ENCODE assay signal across 2 cellular contexts in the genomic region with DNA sequence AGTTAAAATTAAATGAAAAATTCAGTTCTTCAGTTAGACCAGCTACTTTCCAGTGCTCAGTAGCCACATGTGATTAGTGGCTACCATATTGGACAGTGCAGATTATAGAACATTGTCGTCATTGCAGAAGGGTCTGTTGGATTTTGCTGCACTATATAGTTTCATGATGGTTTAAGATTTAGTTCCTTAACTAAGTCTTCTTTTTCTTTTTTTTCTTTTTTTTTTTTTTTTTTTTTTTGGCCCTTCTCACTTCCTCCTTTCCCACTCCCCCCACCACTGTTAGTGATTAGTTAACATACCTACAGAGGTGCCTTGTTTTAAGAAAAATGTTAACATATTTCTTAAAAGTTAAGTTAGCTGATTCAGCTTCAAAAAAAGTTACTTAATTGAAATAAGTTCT.
TF ChIP-seq lines count a peak whose summit lies in the region.

No MANE protein-coding gene starts in this region.

TF ChIP-seq in GM12891, 5 proteins besides CTCF, POLR2A, EP300 and RAD21:
- TF ChIP-seq POU2F2 (IDR thresholded peaks at IDR 0.05; ENCODE audit: low read depth, low read length): no peak
- peak; percentile 59; the same call in 1 of the 2 replicates for TF ChIP-seq SPI1 (IDR thresholded peaks at IDR 0.05; ENCODE audit: low read depth, low read length)
- no peak for TF ChIP-seq POLR2AphosphoS5 (IDR thresholded peaks at IDR 0.05; ENCODE audit: low read depth, low read length)
- TF ChIP-seq TAF1 (IDR thresholded peaks at IDR 0.05; ENCODE audit: low read depth, low read length): no peak
- TF ChIP-seq PAX5 (IDR thresholded peaks at IDR 0.05; ENCODE audit: insufficient read depth, low read length, severe bottlenecking): no peak

TF ChIP-seq in GM12878, 131 proteins besides CTCF, POLR2A, EP300 and RAD21:
- 0 out of 2 replicates have a peak, but pooled peaks have one; percentile 6 for TF ChIP-seq FOXM1 (IDR thresholded peaks at IDR 0.05; ENCODE audit: low read depth, low read length)
- peak; percentile 97 for TF ChIP-seq ZNF384 (IDR thresholded peaks at IDR 0.05; ENCODE audit: borderline replicate concordance, low read depth, low read length)
- TF ChIP-seq, protein P1, sequence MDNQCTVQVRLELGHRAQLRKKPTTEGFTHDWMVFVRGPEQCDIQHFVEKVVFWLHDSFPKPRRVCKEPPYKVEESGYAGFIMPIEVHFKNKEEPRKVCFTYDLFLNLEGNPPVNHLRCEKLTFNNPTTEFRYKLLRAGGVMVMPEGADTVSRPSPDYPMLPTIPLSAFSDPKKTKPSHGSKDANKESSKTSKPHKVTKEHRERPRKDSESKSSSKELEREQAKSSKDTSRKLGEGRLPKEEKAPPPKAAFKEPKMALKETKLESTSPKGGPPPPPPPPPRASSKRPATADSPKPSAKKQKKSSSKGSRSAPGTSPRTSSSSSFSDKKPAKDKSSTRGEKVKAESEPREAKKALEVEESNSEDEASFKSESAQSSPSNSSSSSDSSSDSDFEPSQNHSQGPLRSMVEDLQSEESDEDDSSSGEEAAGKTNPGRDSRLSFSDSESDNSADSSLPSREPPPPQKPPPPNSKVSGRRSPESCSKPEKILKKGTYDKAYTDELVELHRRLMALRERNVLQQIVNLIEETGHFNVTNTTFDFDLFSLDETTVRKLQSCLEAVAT (IDR thresholded peaks at IDR 0.05): peak; percentile 34; the same call in 1 of the 2 replicates
- TF ChIP-seq TBL1XR1 (IDR thresholded peaks at IDR 0.05; ENCODE audit: low read depth, low read length): no peak
- TF ChIP-seq ZZZ3 (IDR thresholded peaks at IDR 0.05; ENCODE audit: control insufficient read depth, insufficient read length, low read depth): no peak
- peak; percentile 48; the same call in 1 of the 2 replicates for TF ChIP-seq MXI1 (IDR thresholded peaks at IDR 0.05; ENCODE audit: low read depth, low read length)
- TF ChIP-seq, protein P2, sequence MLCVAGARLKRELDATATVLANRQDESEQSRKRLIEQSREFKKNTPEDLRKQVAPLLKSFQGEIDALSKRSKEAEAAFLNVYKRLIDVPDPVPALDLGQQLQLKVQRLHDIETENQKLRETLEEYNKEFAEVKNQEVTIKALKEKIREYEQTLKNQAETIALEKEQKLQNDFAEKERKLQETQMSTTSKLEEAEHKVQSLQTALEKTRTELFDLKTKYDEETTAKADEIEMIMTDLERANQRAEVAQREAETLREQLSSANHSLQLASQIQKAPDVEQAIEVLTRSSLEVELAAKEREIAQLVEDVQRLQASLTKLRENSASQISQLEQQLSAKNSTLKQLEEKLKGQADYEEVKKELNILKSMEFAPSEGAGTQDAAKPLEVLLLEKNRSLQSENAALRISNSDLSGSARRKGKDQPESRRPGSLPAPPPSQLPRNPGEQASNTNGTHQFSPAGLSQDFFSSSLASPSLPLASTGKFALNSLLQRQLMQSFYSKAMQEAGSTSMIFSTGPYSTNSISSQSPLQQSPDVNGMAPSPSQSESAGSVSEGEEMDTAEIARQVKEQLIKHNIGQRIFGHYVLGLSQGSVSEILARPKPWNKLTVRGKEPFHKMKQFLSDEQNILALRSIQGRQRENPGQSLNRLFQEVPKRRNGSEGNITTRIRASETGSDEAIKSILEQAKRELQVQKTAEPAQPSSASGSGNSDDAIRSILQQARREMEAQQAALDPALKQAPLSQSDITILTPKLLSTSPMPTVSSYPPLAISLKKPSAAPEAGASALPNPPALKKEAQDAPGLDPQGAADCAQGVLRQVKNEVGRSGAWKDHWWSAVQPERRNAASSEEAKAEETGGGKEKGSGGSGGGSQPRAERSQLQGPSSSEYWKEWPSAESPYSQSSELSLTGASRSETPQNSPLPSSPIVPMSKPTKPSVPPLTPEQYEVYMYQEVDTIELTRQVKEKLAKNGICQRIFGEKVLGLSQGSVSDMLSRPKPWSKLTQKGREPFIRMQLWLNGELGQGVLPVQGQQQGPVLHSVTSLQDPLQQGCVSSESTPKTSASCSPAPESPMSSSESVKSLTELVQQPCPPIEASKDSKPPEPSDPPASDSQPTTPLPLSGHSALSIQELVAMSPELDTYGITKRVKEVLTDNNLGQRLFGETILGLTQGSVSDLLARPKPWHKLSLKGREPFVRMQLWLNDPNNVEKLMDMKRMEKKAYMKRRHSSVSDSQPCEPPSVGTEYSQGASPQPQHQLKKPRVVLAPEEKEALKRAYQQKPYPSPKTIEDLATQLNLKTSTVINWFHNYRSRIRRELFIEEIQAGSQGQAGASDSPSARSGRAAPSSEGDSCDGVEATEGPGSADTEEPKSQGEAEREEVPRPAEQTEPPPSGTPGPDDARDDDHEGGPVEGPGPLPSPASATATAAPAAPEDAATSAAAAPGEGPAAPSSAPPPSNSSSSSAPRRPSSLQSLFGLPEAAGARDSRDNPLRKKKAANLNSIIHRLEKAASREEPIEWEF (IDR thresholded peaks at IDR 0.05; ENCODE audit: insufficient replicate concordance, low read depth, low read length): peak; percentile 52
- peak; percentile 54; the same call in 1 of the 2 replicates for TF ChIP-seq SPI1 (IDR thresholded peaks at IDR 0.05; ENCODE audit: borderline replicate concordance, insufficient read depth, low read depth, low read length)
- TF ChIP-seq, protein P3, sequence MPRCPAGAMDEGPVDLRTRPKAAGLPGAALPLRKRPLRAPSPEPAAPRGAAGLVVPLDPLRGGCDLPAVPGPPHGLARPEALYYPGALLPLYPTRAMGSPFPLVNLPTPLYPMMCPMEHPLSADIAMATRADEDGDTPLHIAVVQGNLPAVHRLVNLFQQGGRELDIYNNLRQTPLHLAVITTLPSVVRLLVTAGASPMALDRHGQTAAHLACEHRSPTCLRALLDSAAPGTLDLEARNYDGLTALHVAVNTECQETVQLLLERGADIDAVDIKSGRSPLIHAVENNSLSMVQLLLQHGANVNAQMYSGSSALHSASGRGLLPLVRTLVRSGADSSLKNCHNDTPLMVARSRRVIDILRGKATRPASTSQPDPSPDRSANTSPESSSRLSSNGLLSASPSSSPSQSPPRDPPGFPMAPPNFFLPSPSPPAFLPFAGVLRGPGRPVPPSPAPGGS (IDR thresholded peaks at IDR 0.05; ENCODE audit: borderline replicate concordance, insufficient read depth, low read depth, low read length, poor library complexity, severe bottlenecking): peak; percentile 5
